ENCODE assay signal across 23 cellular contexts in genomic region chr3:151753846-151754245, GRCh38. TPM values are rescaled to one million over a fixed set of nuclear protein-coding genes. Genes with fewer than 3 reads are reported as not detected.
"Had no signal": no experiment of that assay in that cellular context is flagged by ENCODE, and none has a peak within 500 bp of the region (broad histone marks: within the 10 kb centered on the region; RNA-seq: fewer than 3 reads in every experiment).

No MANE protein-coding gene starts in this region.

- H3K9me3 Mint-ChIP-seq: activated CD4-positive, alpha-beta memory T cell treated with anti-CD3 and anti-CD28 coated beads, Interleukin-2, amount 10 ng/mL, durations not matched to agents 7 days and 5 days; activated naive CD4-positive, alpha-beta T cell treated with anti-CD3 and anti-CD28 coated beads for 36 hours; central memory CD8-positive, alpha-beta T cell; memory B cell had no signal

- H3K4me1 Mint-ChIP-seq: activated CD4-positive, alpha-beta memory T cell treated with anti-CD3 and anti-CD28 coated beads, Interleukin-2, amount 10 ng/mL, durations not matched to agents 7 days and 5 days; brain; central memory CD8-positive, alpha-beta T cell; endodermal cell; memory B cell; naive thymus-derived CD4-positive, alpha-beta T cell; neural progenitor cell; WTC11 had no signal

- H3K27me3 Mint-ChIP-seq: brain, progenitor cell of endocrine pancreas had no signal

- H3K36me3 ChIP-seq: colonic mucosa, neural progenitor cell, right atrium auricular region, tibial artery had no signal

- H3K4me3 Mint-ChIP-seq: activated CD4-positive, alpha-beta memory T cell treated with anti-CD3 and anti-CD28 coated beads, Interleukin-2, amount 10 ng/mL, durations not matched to agents 7 days and 5 days; activated naive CD4-positive, alpha-beta T cell treated with anti-CD3 and anti-CD28 coated beads for 36 hours; brain; central memory CD8-positive, alpha-beta T cell; endodermal cell; memory B cell; naive thymus-derived CD4-positive, alpha-beta T cell; neural progenitor cell; WTC11 had no signal

- H3K27me3 ChIP-seq: colonic mucosa, neural progenitor cell, right atrium auricular region, tibial artery had no signal

- H3K4me1 ChIP-seq: colonic mucosa, neural progenitor cell, right atrium auricular region, tibial artery had no signal

- H3K27ac Mint-ChIP-seq: activated CD4-positive, alpha-beta memory T cell treated with anti-CD3 and anti-CD28 coated beads, Interleukin-2, amount 10 ng/mL, durations not matched to agents 7 days and 5 days; activated naive CD4-positive, alpha-beta T cell treated with anti-CD3 and anti-CD28 coated beads for 36 hours; brain; endodermal cell; memory B cell; naive thymus-derived CD4-positive, alpha-beta T cell; neural progenitor cell; progenitor cell of endocrine pancreas; WTC11 had no signal

- DNase-seq: activated CD4-positive, alpha-beta memory T cell treated with anti-CD3 and anti-CD28 coated beads, Interleukin-2, amount 10 ng/mL, durations not matched to agents 7 days and 5 days; activated CD4-positive, alpha-beta T cell treated with anti-CD3 and anti-CD28 coated beads for 4 hours; activated naive CD4-positive, alpha-beta T cell treated with anti-CD3 and anti-CD28 coated beads for 36 hours; activated T-cell treated with anti-CD3 and anti-CD28 coated beads, Interleukin-2, amount 50 U/mL, for 1 hour; colonic mucosa; endodermal cell; hypothalamus; left ventricle myocardium superior; naive thymus-derived CD4-positive, alpha-beta T cell; stimulated activated CD4-positive, alpha-beta T cell treated with anti-CD3 and anti-CD28 coated beads, Interleukin-2, amount 100 ng/mL, for 24 hours; stimulated activated naive CD4-positive, alpha-beta T cell treated with Interleukin-2 at 50 U/mL for 16 hours; tibial artery had no signal

- H3K27ac ChIP-seq: colonic mucosa, neural progenitor cell, right atrium auricular region, tibial artery had no signal

- H3K9me3 ChIP-seq: colonic mucosa had no signal

- H3K36me3 Mint-ChIP-seq: brain; memory B cell; naive thymus-derived CD4-positive, alpha-beta T cell; neural progenitor cell had no signal

- H3K4me3 ChIP-seq: colonic mucosa, neural progenitor cell, right atrium auricular region, tibial artery had no signal

RNA-seq across cellular contexts. Expression of gene AADACL2, which starts 20.1 kb away (rescaled TPM):
- total RNA-seq: activated CD4-positive, alpha-beta memory T cell treated with anti-CD3 and anti-CD28 coated beads, Interleukin-2, amount 10 ng/mL, durations not matched to agents 7 days and 5 days; activated naive CD4-positive, alpha-beta T cell treated with anti-CD3 and anti-CD28 coated beads for 36 hours; colonic mucosa; endodermal cell; epithelial cell of proximal tubule; frontal cortex; left ventricle myocardium superior; naive thymus-derived CD4-positive, alpha-beta T cell; osteoblast; progenitor cell of endocrine pancreas; T-helper 2 cell treated with Interferon-gamma antibody and Interleukin-4, amounts not matched to agents 100 ng/mL and 5 ng/mL, for 36 hours; WTC11 had no signal
- polyA plus RNA-seq: naive thymus-derived CD4-positive, alpha-beta T cell had no signal
